In the genomic region with DNA sequence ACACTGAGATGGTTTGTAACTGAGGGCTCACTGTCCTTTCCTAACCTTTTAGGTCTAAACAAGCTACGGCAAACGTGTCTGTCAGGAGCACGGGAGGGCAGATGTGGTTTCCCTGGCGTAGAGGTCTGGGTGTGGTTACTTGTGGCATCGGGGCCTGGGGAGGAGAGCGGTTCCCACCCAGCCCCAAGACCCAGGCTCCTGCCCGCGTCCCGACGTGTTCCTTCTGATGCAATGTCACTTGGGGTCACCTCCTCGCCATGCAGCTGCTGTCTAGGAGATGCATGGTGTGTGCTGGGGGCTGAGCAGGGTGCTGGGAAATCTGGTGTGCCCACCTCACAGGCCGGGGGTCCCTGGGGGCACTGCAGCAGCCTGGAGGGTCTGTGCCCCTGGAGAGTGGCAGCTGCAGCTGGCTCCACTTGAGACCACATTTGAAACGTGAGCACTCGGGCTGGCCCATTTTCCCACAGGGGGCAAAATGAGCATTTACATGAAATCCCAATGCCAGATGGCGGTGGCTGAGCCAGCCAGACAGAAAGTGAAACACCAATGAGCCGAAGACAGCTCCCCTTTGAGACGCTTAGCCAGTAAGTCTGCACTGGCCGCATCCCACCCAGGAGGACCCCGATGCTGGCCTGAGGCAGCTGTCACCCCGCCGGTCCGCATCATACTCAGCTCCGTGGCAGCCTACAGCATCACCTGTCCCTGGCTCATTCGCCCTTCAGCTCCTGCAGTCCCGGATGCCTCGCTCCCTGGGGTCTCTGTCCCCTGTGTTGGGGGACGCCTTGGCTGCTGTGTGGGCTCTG, we compare ENCODE assay signal across 23 cellular contexts. TPM values are rescaled to one million over a fixed set of nuclear protein-coding genes. Genes with fewer than 3 reads are reported as not detected.
DNase-seq lines count a peak whose midpoint lies in the region; ATAC-seq, FAIRE-seq and TF ChIP-seq lines count a peak whose summit lies in the region.
"Had no signal": no experiment of that assay in that cellular context is flagged by ENCODE, and none has a peak within 500 bp of the region (broad histone marks: within the 10 kb centered on the region; RNA-seq: fewer than 3 reads in every experiment).

No MANE protein-coding gene starts in this region.

- intact Hi-C loops in activated CD8-positive, alpha-beta T cell treated with anti-CD3 and anti-CD28 coated beads for 36 hours (cut with micrococcal nuclease), result no loop called here

- CTCF ChIA-PET in activated CD8-positive, alpha-beta T cell treated with anti-CD3 and anti-CD28 coated beads for 36 hours (lab: Charles Lee), result no interaction called here

- H3K27ac ChIP-seq in skin epidermis, result peak overlapping the region in 13 of 21 experiments; percentile 11 to 86 (median 74)

- H3K36me3 Mint-ChIP-seq in glutamatergic neuron (ENCODE audit: unreplicated experiment), result peaks cover 9% of the 10 kb centered on the region
- H3K36me3 Mint-ChIP-seq in activated CD8-positive, alpha-beta T cell treated with anti-CD3 and anti-CD28 coated beads for 36 hours (ENCODE audit: low read depth), result peaks cover 13% of the 10 kb centered on the region

- peak overlapping the region; percentile 82 for H3K27ac Mint-ChIP-seq in glutamatergic neuron (ENCODE audit: unreplicated experiment)
- H3K27ac Mint-ChIP-seq in activated CD8-positive, alpha-beta T cell treated with anti-CD3 and anti-CD28 coated beads for 36 hours, result no peak overlapping the region
- H3K27ac Mint-ChIP-seq: activated T-helper 17 cell treated with anti-CD3 and anti-CD28 coated beads, Interleukin-2, amount 50 U/mL, for 72 hours; mesothelial cell of epicardium; stimulated activated naive CD8-positive, alpha-beta T cell treated with anti-CD3 and anti-CD28 coated beads, Interleukin-15, Interleukin-2, amounts not matched to agents 100 ng/mL and 50 ng/mL, for 24 hours; T-cell; type B pancreatic cell had no signal

- peaks cover 9% of the 10 kb centered on the region for H3K9me3 Mint-ChIP-seq in glutamatergic neuron (ENCODE audit: unreplicated experiment)
- no peaks in the 10 kb centered on the region for H3K9me3 Mint-ChIP-seq in activated CD8-positive, alpha-beta T cell treated with anti-CD3 and anti-CD28 coated beads for 36 hours
- H3K9me3 Mint-ChIP-seq: activated T-helper 17 cell treated with anti-CD3 and anti-CD28 coated beads, Interleukin-2, amount 50 U/mL, for 72 hours; mesothelial cell of epicardium; neural crest cell; stimulated activated naive CD8-positive, alpha-beta T cell treated with anti-CD3 and anti-CD28 coated beads, Interleukin-15, Interleukin-2, amounts not matched to agents 100 ng/mL and 50 ng/mL, for 24 hours; T-cell; type B pancreatic cell had no signal

- peaks cover 22% of the 10 kb centered on the region for H3K4me1 Mint-ChIP-seq in glutamatergic neuron (ENCODE audit: low read depth, unreplicated experiment)
- no peaks in the 10 kb centered on the region for H3K4me1 Mint-ChIP-seq in activated CD8-positive, alpha-beta T cell treated with anti-CD3 and anti-CD28 coated beads for 36 hours (ENCODE audit: low read depth)
- H3K4me1 Mint-ChIP-seq: activated T-helper 17 cell treated with anti-CD3 and anti-CD28 coated beads, Interleukin-2, amount 50 U/mL, for 72 hours; mesothelial cell of epicardium; neural crest cell; T-cell had no signal

- POLR2A ChIA-PET in activated CD8-positive, alpha-beta T cell treated with anti-CD3 and anti-CD28 coated beads for 36 hours (lab: Charles Lee), result no interaction called here

- FAIRE-seq in HTR-8/SVneo (lab: Jason Lieb, UNC), result no peak
- FAIRE-seq: TTC549 had no signal

- ATAC-seq in activated CD8-positive, alpha-beta T cell treated with anti-CD3 and anti-CD28 coated beads for 36 hours, result no peak
- ATAC-seq: activated T-helper 17 cell treated with anti-CD3 and anti-CD28 coated beads, Interleukin-2, amount 50 U/mL, for 72 hours; left colon; T-cell had no signal

- peak; percentile 10 for DNase-seq in NCI-H2107 treated with DMSO at 0.1 percent for 48 hours (lab: John Stamatoyannopoulos, UW; ENCODE audit: unreplicated experiment)
- DNase-seq in NCI-H2107 (lab: John Stamatoyannopoulos, UW), result no peak
- DNase-seq in NCI-H2171 (lab: John Stamatoyannopoulos, UW), result peak; percentile 94
- DNase-seq in glutamatergic neuron, result peak; percentile 76
- DNase-seq in activated CD8-positive, alpha-beta T cell treated with anti-CD3 and anti-CD28 coated beads for 36 hours, result no peak
- DNase-seq in central memory CD4-positive, alpha-beta T cell, result no peak
- DNase-seq in HTR-8/SVneo (ENCODE audit: insufficient read length, low spot score), result no peak
- DNase-seq: activated CD4-positive, alpha-beta T cell treated with anti-CD3 and anti-CD28 coated beads for 48 hours; Caco-2; left colon; NCI-H2029; NCI-H510A treated with DMSO at 0.1 percent for 48 hours; SHP77; stimulated activated CD4-positive, alpha-beta T cell treated with anti-CD3 and anti-CD28 coated beads, Interleukin-4, amount 100 ng/mL, for 1 hour; T-cell had no signal

- no peak for TF ChIP-seq CTCF in glutamatergic neuron (IDR thresholded peaks at IDR 0.05; ENCODE audit: partially characterized antibody, unreplicated experiment)
- no peak for TF ChIP-seq CTCF in activated CD8-positive, alpha-beta T cell treated with anti-CD3 and anti-CD28 coated beads for 36 hours (IDR thresholded peaks at IDR 0.05)

- peak overlapping the region; percentile 65 for H3K4me3 Mint-ChIP-seq in glutamatergic neuron (ENCODE audit: unreplicated experiment)
- H3K4me3 Mint-ChIP-seq in activated CD8-positive, alpha-beta T cell treated with anti-CD3 and anti-CD28 coated beads for 36 hours, result no peak overlapping the region
- H3K4me3 Mint-ChIP-seq: activated T-helper 17 cell treated with anti-CD3 and anti-CD28 coated beads, Interleukin-2, amount 50 U/mL, for 72 hours; mesothelial cell of epicardium; neural crest cell; stimulated activated naive CD8-positive, alpha-beta T cell treated with anti-CD3 and anti-CD28 coated beads, Interleukin-15, Interleukin-2, amounts not matched to agents 100 ng/mL and 50 ng/mL, for 24 hours; T-cell; type B pancreatic cell had no signal

- no peak overlapping the region for H3K4me3 ChIP-seq in skin epidermis
- H3K4me3 ChIP-seq: smooth muscle cell had no signal

- peaks cover 9% of the 10 kb centered on the region for H3K27me3 Mint-ChIP-seq in glutamatergic neuron (ENCODE audit: unreplicated experiment)
- H3K27me3 Mint-ChIP-seq in activated CD8-positive, alpha-beta T cell treated with anti-CD3 and anti-CD28 coated beads for 36 hours, result no peaks in the 10 kb centered on the region
- H3K27me3 Mint-ChIP-seq: activated T-helper 17 cell treated with anti-CD3 and anti-CD28 coated beads, Interleukin-2, amount 50 U/mL, for 72 hours; stimulated activated naive CD8-positive, alpha-beta T cell treated with anti-CD3 and anti-CD28 coated beads, Interleukin-15, Interleukin-2, amounts not matched to agents 100 ng/mL and 50 ng/mL, for 24 hours; T-cell; type B pancreatic cell had no signal

RNA-seq across cellular contexts. Expression of gene MYDGF, which starts 22.3 kb away (rescaled TPM):
- 32.6 TPM for total RNA-seq in glutamatergic neuron (ENCODE audit: unreplicated experiment)
- 10 to 100 TPM; 58.3 to 62.1 TPM for total RNA-seq in activated CD8-positive, alpha-beta T cell treated with anti-CD3 and anti-CD28 coated beads for 36 hours

RNA-seq across cellular contexts. Expression of gene DPP9, which starts 31.2 kb away (rescaled TPM):
- 44.8 TPM for total RNA-seq in glutamatergic neuron (ENCODE audit: unreplicated experiment)
- total RNA-seq in activated CD8-positive, alpha-beta T cell treated with anti-CD3 and anti-CD28 coated beads for 36 hours, result 10 to 100 TPM; 60.4 to 64.0 TPM

RNA-seq across cellular contexts. Expression of gene TNFAIP8L1, which starts 53.2 kb away (rescaled TPM):
- total RNA-seq in glutamatergic neuron (ENCODE audit: unreplicated experiment), result 23.6 TPM
- 10 to 100 TPM; 13.5 to 13.7 TPM for total RNA-seq in activated CD8-positive, alpha-beta T cell treated with anti-CD3 and anti-CD28 coated beads for 36 hours

Comparison
In these comparisons a context has a peak if more than half of its experiments do, and no peak if none do; other contexts are left out.
1. DNase-seq: peak in NCI-H2107 treated with DMSO at 0.1 percent for 48 hours (single experiment), NCI-H2171 (single experiment) and glutamatergic neuron (single experiment); none in NCI-H2107 (single experiment), activated CD8-positive, alpha-beta T cell treated with anti-CD3 and anti-CD28 coated beads for 36 hours (single experiment), central memory CD4-positive, alpha-beta T cell (single experiment) and HTR-8/SVneo (single experiment).